Comparison of ENCODE assay signal across 8 cellular contexts in the genomic region with DNA sequence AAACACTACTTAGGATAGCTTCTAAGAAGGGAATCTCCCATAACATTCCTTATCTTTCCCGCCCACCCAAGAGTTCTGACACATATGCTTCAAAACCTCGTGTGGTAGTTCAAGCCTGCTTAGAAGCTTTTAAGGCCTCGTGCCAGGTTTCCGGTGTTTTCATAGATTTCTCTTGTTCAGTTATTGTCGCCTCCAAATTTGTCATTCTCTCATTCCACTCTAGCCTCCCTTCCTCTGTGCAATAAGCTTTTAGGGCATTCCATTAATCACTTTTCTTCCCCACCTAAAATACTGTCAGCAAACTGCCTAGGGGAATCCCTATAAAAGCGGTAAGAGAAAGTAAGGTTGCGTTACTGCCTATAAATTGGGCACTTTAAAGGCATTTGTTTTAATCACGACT. TPM values are rescaled to one million over a fixed set of nuclear protein-coding genes. Genes with fewer than 3 reads are reported as not detected.
DNase-seq lines count a peak whose midpoint lies in the region; ATAC-seq and TF ChIP-seq lines count a peak whose summit lies in the region.

No MANE protein-coding gene starts in this region.

- in situ Hi-C loops in Caki2 (cut with HindIII; ENCODE audit: low pct_unique_long_range_greater_than_20kb, low sequenced_read_pairs): no loop called here

- peak overlapping the region; percentile 90 for H3K4me2 ChIP-seq in osteoblast (ENCODE audit: insufficient read depth, low read length)

- no peak for ATAC-seq in GM19463 (IDR thresholded peaks at IDR 0.05; ENCODE audit: unreplicated experiment)

- no peak for TF ChIP-seq CTCF in osteoblast (IDR thresholded peaks at IDR 0.05; ENCODE audit: extremely low read depth, low read depth, low read length)

- H3K27me3 ChIP-seq in endocrine pancreas (ENCODE audit: control insufficient read depth, insufficient read depth, low read length): no peaks in the 10 kb centered on the region
- no peaks in the 10 kb centered on the region for H3K27me3 ChIP-seq in osteoblast (ENCODE audit: insufficient read depth, low read length)

- intact Hi-C loops in posterior vena cava (cut with DNase I): no loop called here

- peaks cover 47% of the 10 kb centered on the region for H3K79me2 ChIP-seq in osteoblast (ENCODE audit: insufficient read depth, low read length)

- no peaks in the 10 kb centered on the region for H3K9me3 ChIP-seq in endocrine pancreas (ENCODE audit: control insufficient read depth, low read length)
- H3K9me3 ChIP-seq in osteoblast (ENCODE audit: low read depth, low read length): no peaks in the 10 kb centered on the region

- H3K27ac ChIP-seq in osteoblast (ENCODE audit: low read depth, low read length): peak overlapping the region; percentile 90

- peak overlapping the region; percentile 48 for H2AFZ ChIP-seq in osteoblast (ENCODE audit: low read length)

- peak overlapping the region; percentile 74 for H3K9ac ChIP-seq in endocrine pancreas (ENCODE audit: control insufficient read depth, insufficient read depth, low read length)

- H3K4me1 ChIP-seq in endocrine pancreas (ENCODE audit: control insufficient read depth, insufficient read depth, low read length) (peaks cover 4% of the 10 kb centered on the region), osteoblast (ENCODE audit: insufficient read depth, low read length) (peaks cover 12% of the 10 kb centered on the region)

- DNase-seq in Caki2 (ENCODE audit: low read depth) (peak; percentile 12), M059J (ENCODE audit: low read depth) (peak; percentile 63), osteoblast (ENCODE audit: insufficient read length, low spot score, missing footprints) (no peak), kidney glomerular epithelial cell (lab: John Stamatoyannopoulos, UW) (no peak), posterior vena cava (ENCODE audit: low spot score) (no peak)
- no peak for DNase-seq in stimulated activated CD4-positive, alpha-beta T cell treated with anti-CD3 and anti-CD28 coated beads, Interleukin-4, amount 100 ng/mL, for 24 hours

- H4K20me1 ChIP-seq in osteoblast (ENCODE audit: insufficient read depth, low read length): no peaks in the 10 kb centered on the region

- H3K36me3 ChIP-seq in endocrine pancreas (ENCODE audit: control insufficient read depth, insufficient read depth, low read length) (no peaks in the 10 kb centered on the region), osteoblast (ENCODE audit: insufficient read depth, low read length) (no peaks in the 10 kb centered on the region)

- H3K4me3 ChIP-seq in endocrine pancreas (ENCODE audit: control insufficient read depth, insufficient read depth, low read length) (peak overlapping the region; percentile 97), osteoblast (ENCODE audit: insufficient read depth, low read length) (peak overlapping the region; percentile 92)

RNA-seq across cellular contexts. Expression of gene BPGM, which starts 0.7 kb away (rescaled TPM):
- total RNA-seq in Caki2 (2014; rRNA removed; shearing (Covaris generic); ENCODE audit: low replicate concordance): 3.3 and 9.4 TPM in 2 replicates
- 36.4 and 39.6 TPM in 2 replicates for total RNA-seq in M059J (2014; rRNA removed; shearing (Covaris generic))
- total RNA-seq in osteoblast (43.6 and 64.8 TPM in 2 replicates), posterior vena cava (10 to 100 TPM; 16.1 to 17.5 TPM)

Comparison
In these comparisons a context has a peak if more than half of its experiments do, and no peak if none do; other contexts are left out.
1. DNase-seq: peak in Caki2 (single experiment) and M059J (single experiment); none in osteoblast (single experiment), kidney glomerular epithelial cell (single experiment), posterior vena cava (single experiment) and stimulated activated CD4-positive, alpha-beta T cell treated with anti-CD3 and anti-CD28 coated beads, Interleukin-4, amount 100 ng/mL, for 24 hours (single experiment).